8 cellular contexts compared by ENCODE assay signal in genomic region chr9:22037954-22038690, GRCh38. TPM values are rescaled to one million over a fixed set of nuclear protein-coding genes. Genes with fewer than 3 reads are reported as not detected.
A peak's percentile ranks its signal among the peaks of the same experiment; 100 is the strongest.
DNase-seq lines count a peak whose midpoint lies in the region; ATAC-seq and TF ChIP-seq lines count a peak whose summit lies in the region.

No MANE protein-coding gene starts in this region.

- in situ Hi-C loops in GM23248 (cut with MboI) = no loop called here

- H3K9me3 Mint-ChIP-seq in CD4-positive, CD25-positive, alpha-beta regulatory T cell = no peaks in the 10 kb centered on the region

- CTCF ChIA-PET in RWPE1 (lab: Yijun Ruan, JAX) = interaction anchor here (0.6 to 3.8 kb wide), 15 partner anchors 12 to 225 kb away, joined by 3 to 40 read pairs (median 4); partner anchors contain the start of gene CDKN2B

- no peak overlapping the region for H3K4me3 Mint-ChIP-seq in CD4-positive, CD25-positive, alpha-beta regulatory T cell

- POLR2A ChIA-PET in RWPE1 (lab: Yijun Ruan, JAX; ENCODE audit: low non-redundant PET) = no interaction called here

- H3K4me1 ChIP-seq in CD4-positive, CD25-positive, alpha-beta regulatory T cell (ENCODE audit: control insufficient read depth, insufficient read depth, low read length, poor library complexity, severe bottlenecking) = no peaks in the 10 kb centered on the region
- H3K4me1 ChIP-seq in GM23248 (ENCODE audit: insufficient read depth) = peaks cover 51% of the 10 kb centered on the region
- peaks cover 9% of the 10 kb centered on the region for H3K4me1 ChIP-seq in upper lobe of right lung

- no peak overlapping the region for H3K27ac Mint-ChIP-seq in CD4-positive, CD25-positive, alpha-beta regulatory T cell

- H3K79me2 ChIP-seq in GM23248 (ENCODE audit: insufficient read depth) = no peaks in the 10 kb centered on the region

- H3K4me1 Mint-ChIP-seq in CD4-positive, CD25-positive, alpha-beta regulatory T cell = peaks cover 0 to 17% (median 10%) of the 10 kb centered on the region in 4 donors

- peaks cover 9% of the 10 kb centered on the region for H3K27me3 Mint-ChIP-seq in CD4-positive, CD25-positive, alpha-beta regulatory T cell

- H3K9ac ChIP-seq in GM23248 = no peak overlapping the region

- no peak overlapping the region for H3K27ac ChIP-seq in CD4-positive, CD25-positive, alpha-beta regulatory T cell (ENCODE audit: insufficient read depth, low read length, poor library complexity, severe bottlenecking)
- no peak overlapping the region for H3K27ac ChIP-seq in GM23248
- no peak overlapping the region for H3K27ac ChIP-seq in RWPE1
- peak overlapping the region; percentile 8 for H3K27ac ChIP-seq in upper lobe of right lung

- H3K4me3 ChIP-seq in CD4-positive, CD25-positive, alpha-beta regulatory T cell (ENCODE audit: low read depth, low read length) = no peak overlapping the region
- H3K4me3 ChIP-seq in GM23248 = no peak overlapping the region
- H3K4me3 ChIP-seq in upper lobe of right lung = no peak overlapping the region

- H3K36me3 ChIP-seq in CD4-positive, CD25-positive, alpha-beta regulatory T cell (ENCODE audit: control insufficient read depth, insufficient read depth, low read length) = no peaks in the 10 kb centered on the region
- no peaks in the 10 kb centered on the region for H3K36me3 ChIP-seq in GM23248 (ENCODE audit: low read depth)
- no peaks in the 10 kb centered on the region for H3K36me3 ChIP-seq in upper lobe of right lung

- WGBS in GM23248 (ENCODE audit: low coverage in 1 of 2, low lambda C conversion rate in 2 of 2, missing lambda C conversion rate in 2 of 2), 2 experiments = 17 to 29% methylated on average over 2 of the region's 2 CpGs

- H3K9me3 ChIP-seq in CD4-positive, CD25-positive, alpha-beta regulatory T cell (ENCODE audit: control insufficient read depth in 2 of 2, low read length in 2 of 2) = no peaks in the 10 kb centered on the region
- H3K9me3 ChIP-seq in GM23248 (ENCODE audit: low read depth) = no peaks in the 10 kb centered on the region
- no peaks in the 10 kb centered on the region for H3K9me3 ChIP-seq in upper lobe of right lung

- intact Hi-C loops in upper lobe of right lung (cut with DNase I) = no loop called here

- peaks cover 28% of the 10 kb centered on the region for H3F3A ChIP-seq in GM23248 (ENCODE audit: insufficient read depth)

- TF ChIP-seq CTCF in RWPE1 (conservative IDR thresholded peaks at IDR 0.05; ENCODE audit: low read depth) = peak; percentile 75
- TF ChIP-seq CTCF in upper lobe of right lung (IDR thresholded peaks at IDR 0.05) = peak; percentile 61

- H3K4me2 ChIP-seq in GM23248 (ENCODE audit: unreplicated experiment) = peak overlapping the region; percentile 10

- H4K20me1 ChIP-seq in GM23248 (ENCODE audit: insufficient read depth) = no peaks in the 10 kb centered on the region

- DNase-seq in CD4-positive, CD25-positive, alpha-beta regulatory T cell = peak in 2 of 3 donors; percentile 38 to 60
- DNase-seq in GM23248 (peak; percentile 71), RWPE1 (ENCODE audit: low spot score) (peak; percentile 50), germinal center (ENCODE audit: low spot score) (peak; percentile 23), upper lobe of right lung (no peak)

- H3K9me2 ChIP-seq in GM23248 (ENCODE audit: insufficient read depth) = no peaks in the 10 kb centered on the region

- peak in 1 of 2 donors; percentile 57 for ATAC-seq in CD4-positive, CD25-positive, alpha-beta regulatory T cell (ENCODE audit: low read depth in 2 of 2)
- ATAC-seq in upper lobe of right lung (peak; percentile 30), HG03095 (IDR thresholded peaks at IDR 0.05; ENCODE audit: unreplicated experiment) (no peak), GM21381 (IDR thresholded peaks at IDR 0.05; ENCODE audit: unreplicated experiment) (no peak), HG03520 (IDR thresholded peaks at IDR 0.05; ENCODE audit: unreplicated experiment) (no peak)

- no peaks in the 10 kb centered on the region for H3K27me3 ChIP-seq in CD4-positive, CD25-positive, alpha-beta regulatory T cell (ENCODE audit: control insufficient read depth, insufficient read depth, low read length)
- no peaks in the 10 kb centered on the region for H3K27me3 ChIP-seq in GM23248 (replicated peaks; ENCODE audit: insufficient read depth)
- H3K27me3 ChIP-seq in upper lobe of right lung = no peaks in the 10 kb centered on the region

- no peaks in the 10 kb centered on the region for H3K36me3 Mint-ChIP-seq in CD4-positive, CD25-positive, alpha-beta regulatory T cell

- no peak overlapping the region for H2AFZ ChIP-seq in GM23248

RNA-seq across cellular contexts. Expression of gene CDKN2B, which starts 29.0 kb away (rescaled TPM):
- total RNA-seq in CD4-positive, CD25-positive, alpha-beta regulatory T cell = 1.4 TPM
- 1 to 10 TPM in 1 of 4 donors, under 1 TPM in 3; 0.15 to 1.3 (median 0.29) TPM for polyA plus RNA-seq in CD4-positive, CD25-positive, alpha-beta regulatory T cell
- 5.3 and 10.6 TPM in 2 replicates for total RNA-seq in GM23248 (2014; rRNA removed; shearing (Covaris generic))
- polyA plus RNA-seq in GM23248 (2016; fragmentation: Nextera tagmentation; extraction: Ambion mirVana) = 6.7 and 8.9 TPM in 2 replicates
- total RNA-seq in upper lobe of right lung = 31.3 TPM

RNA-seq across cellular contexts. Expression of gene CDKN2B-AS1, which starts 43.5 kb away (rescaled TPM):
- total RNA-seq in CD4-positive, CD25-positive, alpha-beta regulatory T cell = 0.99 TPM
- polyA plus RNA-seq in CD4-positive, CD25-positive, alpha-beta regulatory T cell = 1 to 10 TPM in 1 of 4 donors, under 1 TPM in 1, not detected in 2; 0.36 to 1.1 TPM
- 1.3 and 4.1 TPM in 2 replicates for total RNA-seq in GM23248 (2014; rRNA removed; shearing (Covaris generic))
- polyA plus RNA-seq in GM23248 (2016; fragmentation: Nextera tagmentation; extraction: Ambion mirVana) = 0.58 and 0.61 TPM in 2 replicates
- total RNA-seq in upper lobe of right lung = 2.3 TPM

RNA-seq across cellular contexts. Expression of gene CDKN2A, which starts 43.9 kb away (rescaled TPM):
- 16.5 TPM for total RNA-seq in CD4-positive, CD25-positive, alpha-beta regulatory T cell
- polyA plus RNA-seq in CD4-positive, CD25-positive, alpha-beta regulatory T cell = 10 to 100 TPM in 3 of 4 donors, 1 to 10 TPM in 1; 9.6 to 22.5 (median 17.9) TPM
- total RNA-seq in GM23248 (2014; rRNA removed; shearing (Covaris generic)) = 18.1 and 27.3 TPM in 2 replicates
- 42.2 and 43.6 TPM in 2 replicates for polyA plus RNA-seq in GM23248 (2016; fragmentation: Nextera tagmentation; extraction: Ambion mirVana)
- total RNA-seq in upper lobe of right lung = 5.1 TPM
